ENCODE assay signal across 13 cellular contexts in genomic region chr18:44079602-44080001, GRCh38.
DNase-seq lines count a peak whose midpoint lies in the region; ATAC-seq, FAIRE-seq and TF ChIP-seq lines count a peak whose summit lies in the region.
"Had no signal": no experiment of that assay in that cellular context is flagged by ENCODE, and none has a peak within 500 bp of the region (broad histone marks: within the 10 kb centered on the region; RNA-seq: fewer than 3 reads in every experiment).

No MANE protein-coding gene starts in this region.

- H3K9ac ChIP-seq in keratinocyte (ENCODE audit: control insufficient read depth, extremely low read depth, insufficient read depth, low read length) (no peak overlapping the region), colonic mucosa (ENCODE audit: low read depth in 2 of 2, low read length in 2 of 2) (no peak overlapping the region)
- H3K9ac ChIP-seq: BLaER1 had no signal

- FAIRE-seq in bronchial epithelial cell (lab: Jason Lieb, UNC) (no peak), keratinocyte (lab: Jason Lieb, UNC) (peak; percentile 48)
- FAIRE-seq: K562 had no signal

- no peaks in the 10 kb centered on the region for H3K27me3 ChIP-seq in AG04450 (ENCODE audit: control insufficient read depth, insufficient read depth, low read length)
- no peaks in the 10 kb centered on the region for H3K27me3 ChIP-seq in bronchial epithelial cell (ENCODE audit: control insufficient read depth, insufficient read depth, low read length)
- H3K27me3 ChIP-seq in keratinocyte (ENCODE audit: control insufficient read depth, extremely low read depth, insufficient read depth, low read length) = no peaks in the 10 kb centered on the region
- no peaks in the 10 kb centered on the region for H3K27me3 ChIP-seq in colonic mucosa
- H3K27me3 ChIP-seq in gastroesophageal sphincter = no peaks in the 10 kb centered on the region
- H3K27me3 ChIP-seq: BLaER1 had no signal

- intact Hi-C loops in colonic mucosa (cut with DNase I) = no loop called here

- POLR2A ChIA-PET in AG04450 (lab: Yijun Ruan, JAX) = no interaction called here

- H3K4me1 ChIP-seq in keratinocyte (ENCODE audit: control insufficient read depth, extremely low read depth, insufficient read depth, low read length) = peaks cover 2% of the 10 kb centered on the region
- H3K4me1 ChIP-seq in colonic mucosa = no peaks in the 10 kb centered on the region
- H3K4me1 ChIP-seq in gastroesophageal sphincter = no peaks in the 10 kb centered on the region
- H3K4me1 ChIP-seq: BLaER1 had no signal

- H2AFZ ChIP-seq in keratinocyte (ENCODE audit: control insufficient read depth, low read length) = no peak overlapping the region

- ATAC-seq in gastroesophageal sphincter = no peak
- ATAC-seq: K562 had no signal

- H3K27ac ChIP-seq in AG04450 (ENCODE audit: low read depth, low read length) = no peak overlapping the region
- H3K27ac ChIP-seq in keratinocyte (ENCODE audit: control insufficient read depth, insufficient read depth, low read length) = no peak overlapping the region
- no peak overlapping the region for H3K27ac ChIP-seq in colonic mucosa
- H3K27ac ChIP-seq in gastroesophageal sphincter = no peak overlapping the region
- H3K27ac ChIP-seq: BLaER1 had no signal

- dilution Hi-C loops in keratinocyte (cut with MboI; ENCODE audit: extremely low pct_ligation_motif_present, low sequenced_read_pairs) = no loop called here

- no peak for TF ChIP-seq POLR2A in gastroesophageal sphincter (IDR thresholded peaks at IDR 0.05)

- CTCF ChIA-PET in AG04450 (lab: Charles Lee) = interaction anchor here (0.7 kb wide), 1 partner anchor 458 kb away, joined by 3 read pairs; no protein-coding TSS in a partner anchor

- H4K20me1 ChIP-seq in keratinocyte (ENCODE audit: control insufficient read depth, extremely low read depth, insufficient read depth, low read length) = no peaks in the 10 kb centered on the region
- H4K20me1 ChIP-seq: BLaER1 had no signal

- DNase-seq in AG04450 (ENCODE audit: low read depth, low spot score) (peak; percentile 20), NCI-H226 (peak; percentile 65), bronchial epithelial cell (ENCODE audit: low read depth) (peak; percentile 86), keratinocyte (ENCODE audit: low read depth, low spot score) (peak; percentile 17), colonic mucosa (no peak), ecto neural progenitor cell (ENCODE audit: low spot score) (no peak)
- DNase-seq in activated CD4-positive, alpha-beta T cell treated with anti-CD3 and anti-CD28 coated beads, Interleukin-2, amount 50 U/mL, for 4 hours = no peak
- DNase-seq: activated CD4-positive, alpha-beta T cell treated with anti-CD3 and anti-CD28 coated beads, Interleukin-2, amount 50 U/mL, for 48 hours; glutamatergic neuron; NCI-H187 treated with DMSO at 0.1 percent for 48 hours had no signal

- H3K4me3 ChIP-seq in AG04450 (ENCODE audit: low read depth, low read length) = no peak overlapping the region
- H3K4me3 ChIP-seq in bronchial epithelial cell (ENCODE audit: low read depth, low read length) = no peak overlapping the region
- no peak overlapping the region for H3K4me3 ChIP-seq in keratinocyte (ENCODE audit: control insufficient read depth in 2 of 3, extremely low read depth in 1 of 3, insufficient read depth in 2 of 3, low read depth in 1 of 3, low read length in 3 of 3)
- H3K4me3 ChIP-seq in colonic mucosa = no peak overlapping the region
- H3K4me3 ChIP-seq in gastroesophageal sphincter = no peak overlapping the region
- H3K4me3 ChIP-seq: BLaER1, K562 had no signal

- no peak for TF ChIP-seq CTCF in AG04450 (IDR thresholded peaks at IDR 0.05; ENCODE audit: low read depth, low read length)
- no peak for TF ChIP-seq CTCF in bronchial epithelial cell (IDR thresholded peaks at IDR 0.05; ENCODE audit: insufficient read depth, low read length, severe bottlenecking)
- TF ChIP-seq CTCF in keratinocyte (optimal IDR thresholded peaks at IDR 0.05 in 1 of 3, IDR thresholded peaks at IDR 0.05 in 1 of 3, conservative IDR thresholded peaks at IDR 0.05 in 1 of 3; ENCODE audit: extremely low read depth in 1 of 3, insufficient read depth in 2 of 3, low read length in 3 of 3) = no peak
- TF ChIP-seq CTCF in colonic mucosa (IDR thresholded peaks at IDR 0.05) = no peak
- no peak for TF ChIP-seq CTCF in gastroesophageal sphincter (IDR thresholded peaks at IDR 0.05)

- no peaks in the 10 kb centered on the region for H3K79me2 ChIP-seq in keratinocyte (ENCODE audit: control insufficient read depth, insufficient read depth, low read length)

- peak overlapping the region; percentile 35 for H3K4me2 ChIP-seq in keratinocyte (ENCODE audit: control insufficient read depth, extremely low read depth, insufficient read depth, low read depth, low read length)
- H3K4me2 ChIP-seq: BLaER1 had no signal

- TF ChIP-seq EP300 in gastroesophageal sphincter (IDR thresholded peaks at IDR 0.05) = no peak

- H3K9me1 ChIP-seq in keratinocyte (ENCODE audit: control insufficient read depth, extremely low read depth, insufficient read depth, low read length) = no peaks in the 10 kb centered on the region

- H3K9me3 ChIP-seq in AG04450 (ENCODE audit: control insufficient read depth, insufficient read depth, low read length) (no peaks in the 10 kb centered on the region), keratinocyte (ENCODE audit: control insufficient read depth, low read depth, low read length) (no peaks in the 10 kb centered on the region), colonic mucosa (no peaks in the 10 kb centered on the region), gastroesophageal sphincter (no peaks in the 10 kb centered on the region)
- H3K9me3 ChIP-seq: BLaER1 had no signal

- no peaks in the 10 kb centered on the region for H3K36me3 ChIP-seq in bronchial epithelial cell (ENCODE audit: control insufficient read depth, insufficient read depth, low read length)
- H3K36me3 ChIP-seq in keratinocyte (ENCODE audit: control insufficient read depth in 2 of 2, extremely low read depth in 1 of 2, insufficient read depth in 2 of 2, low read length in 2 of 2) = no peaks in the 10 kb centered on the region
- H3K36me3 ChIP-seq in colonic mucosa = no peaks in the 10 kb centered on the region
- H3K36me3 ChIP-seq in gastroesophageal sphincter = no peaks in the 10 kb centered on the region
- H3K36me3 ChIP-seq: BLaER1 had no signal

- WGBS in gastroesophageal sphincter (ENCODE audit: low coverage in 1 of 2), 2 donors = 0 to 42% methylated on average over 1 of the region's 1 CpG

Comparison
In these comparisons a context has a peak if more than half of its experiments do, and no peak if none do; other contexts are left out.
1. DNase-seq: peak in AG04450 (single experiment), NCI-H226 (single experiment), bronchial epithelial cell (single experiment) and keratinocyte (single experiment); none in activated CD4-positive, alpha-beta T cell treated with anti-CD3 and anti-CD28 coated beads, Interleukin-2, amount 50 U/mL, for 4 hours (0 of 2), colonic mucosa (single experiment) and ecto neural progenitor cell (single experiment).